In genomic region chr2:64226611-64227010, GRCh38 we compare ENCODE assay signal across 19 cellular contexts.
"Had no signal": no experiment of that assay in that cellular context is flagged by ENCODE, and none has a peak within 500 bp of the region (broad histone marks: within the 10 kb centered on the region; RNA-seq: fewer than 3 reads in every experiment).

No MANE protein-coding gene starts in this region.

- DNase-seq: cortex of kidney; effector memory CD8-positive, alpha-beta T cell; erythroblast; esophagus squamous epithelium; foreskin melanocyte; left ventricle myocardium superior; lower lobe of right lung; natural killer cell; pancreas; right lobe of liver; small intestine; stimulated activated CD4-positive, alpha-beta T cell treated with anti-CD3 and anti-CD28 coated beads, Interleukin-15, amount 100 ng/mL, for 24 hours; stimulated activated CD4-positive, alpha-beta T cell treated with anti-CD3 and anti-CD28 coated beads, Interleukin-2, amount 100 ng/mL, for 48 hours; stimulated activated naive B cell treated with anti-CD40 and anti-IgM and Interleukin-4, amounts not matched to agents 10 μg/mL and 1 μg/mL and 100 μg/mL, for 72 hours; transverse colon; upper lobe of right lung had no signal

- ATAC-seq: effector memory CD8-positive, alpha-beta T cell; left ventricle myocardium superior; lower lobe of right lung; natural killer cell; pancreas; right lobe of liver; stimulated activated naive B cell treated with anti-CD40 and anti-IgM and Interleukin-4, amounts not matched to agents 10 μg/mL and 1 μg/mL and 100 μg/mL, for 72 hours; upper lobe of right lung had no signal

- H3K27me3 Mint-ChIP-seq: stimulated activated naive B cell treated with anti-CD40 and anti-IgM and Interleukin-4, amounts not matched to agents 10 μg/mL and 1 μg/mL and 100 μg/mL, for 72 hours had no signal

- H3K27ac Mint-ChIP-seq: effector memory CD8-positive, alpha-beta T cell; natural killer cell; stimulated activated naive B cell treated with anti-CD40 and anti-IgM and Interleukin-4, amounts not matched to agents 10 μg/mL and 1 μg/mL and 100 μg/mL, for 72 hours; stimulated activated naive CD8-positive, alpha-beta T cell treated with anti-CD3 and anti-CD28 coated beads, Interleukin-15, Interleukin-2, amounts not matched to agents 100 ng/mL and 50 ng/mL, for 24 hours had no signal

- H3K36me3 Mint-ChIP-seq: natural killer cell; stimulated activated naive B cell treated with anti-CD40 and anti-IgM and Interleukin-4, amounts not matched to agents 10 μg/mL and 1 μg/mL and 100 μg/mL, for 72 hours had no signal

- H3K9me3 Mint-ChIP-seq: effector memory CD8-positive, alpha-beta T cell; natural killer cell; stimulated activated naive B cell treated with anti-CD40 and anti-IgM and Interleukin-4, amounts not matched to agents 10 μg/mL and 1 μg/mL and 100 μg/mL, for 72 hours; stimulated activated naive CD8-positive, alpha-beta T cell treated with anti-CD3 and anti-CD28 coated beads, Interleukin-15, Interleukin-2, amounts not matched to agents 100 ng/mL and 50 ng/mL, for 24 hours had no signal

- H3K36me3 ChIP-seq: esophagus squamous epithelium, lower lobe of right lung, pancreas, right lobe of liver, suprapubic skin, transverse colon, upper lobe of right lung, vagina had no signal

- H3K27ac ChIP-seq: lower lobe of right lung, pancreas, right lobe of liver, suprapubic skin, upper lobe of right lung, vagina had no signal

- H3K27me3 ChIP-seq: esophagus squamous epithelium, pancreas, right lobe of liver, suprapubic skin, transverse colon, upper lobe of right lung, vagina had no signal

- H3K4me3 ChIP-seq: esophagus squamous epithelium, lower lobe of right lung, pancreas, right lobe of liver, suprapubic skin, transverse colon, upper lobe of right lung, vagina had no signal

- H3K4me3 Mint-ChIP-seq: effector memory CD8-positive, alpha-beta T cell; natural killer cell; stimulated activated naive B cell treated with anti-CD40 and anti-IgM and Interleukin-4, amounts not matched to agents 10 μg/mL and 1 μg/mL and 100 μg/mL, for 72 hours; stimulated activated naive CD8-positive, alpha-beta T cell treated with anti-CD3 and anti-CD28 coated beads, Interleukin-15, Interleukin-2, amounts not matched to agents 100 ng/mL and 50 ng/mL, for 24 hours had no signal

- H3K9me3 ChIP-seq: esophagus squamous epithelium, lower lobe of right lung, pancreas, right lobe of liver, suprapubic skin, transverse colon, upper lobe of right lung, vagina had no signal
